ENCODE assay signal across 12 cellular contexts in genomic region chr9:127198587-127198986, GRCh38.
DNase-seq lines count a peak whose midpoint lies in the region; ATAC-seq and TF ChIP-seq lines count a peak whose summit lies in the region.
"Had no signal": no experiment of that assay in that cellular context is flagged by ENCODE, and none has a peak within 500 bp of the region (broad histone marks: within the 10 kb centered on the region; RNA-seq: fewer than 3 reads in every experiment).

No MANE protein-coding gene starts in this region.

- no peak overlapping the region for H3K9ac ChIP-seq in rectal smooth muscle tissue (ENCODE audit: low read length)

- no peak for TF ChIP-seq EP300 in gastroesophageal sphincter (IDR thresholded peaks at IDR 0.05)

- H3K4me1 ChIP-seq in left ventricle myocardium inferior (peaks cover 34% of the 10 kb centered on the region), gastroesophageal sphincter (peaks cover 0 to 56% (median 30%) of the 10 kb centered on the region in 3 donors), rectal smooth muscle tissue (ENCODE audit: control insufficient read depth, insufficient read depth, low read length) (peaks cover 23% of the 10 kb centered on the region)

- no peak overlapping the region for H3K4me3 Mint-ChIP-seq in activated CD8-positive, alpha-beta memory T cell treated with anti-CD3 and anti-CD28 coated beads, Interleukin-2, amount 10 ng/mL, durations not matched to agents 7 days and 5 days
- H3K4me3 Mint-ChIP-seq: activated naive CD4-positive, alpha-beta T cell treated with anti-CD3 and anti-CD28 coated beads, Interleukin-2, amount 50 U/mL, for 24 hours; dendritic cell treated with granulocyte-macrophage colony-stimulating factor and Interleukin-4, amounts not matched to agents 40 ng/mL and 50 ng/mL, for 4 days; type B pancreatic cell had no signal

- peaks cover 5% of the 10 kb centered on the region for H3K4me1 Mint-ChIP-seq in activated CD8-positive, alpha-beta memory T cell treated with anti-CD3 and anti-CD28 coated beads, Interleukin-2, amount 10 ng/mL, durations not matched to agents 7 days and 5 days

- H3K27ac ChIP-seq in left ventricle myocardium inferior (replicated peaks): peak overlapping the region; percentile 81
- H3K27ac ChIP-seq in gastroesophageal sphincter: peak overlapping the region in 3 of 4 donors; percentile 73 to 78 (median 73)
- peak overlapping the region; percentile 66 for H3K27ac ChIP-seq in rectal smooth muscle tissue (ENCODE audit: low read depth, low read length)
- H3K27ac ChIP-seq: epithelial cell of prostate had no signal

- H3K9me3 Mint-ChIP-seq in activated CD8-positive, alpha-beta memory T cell treated with anti-CD3 and anti-CD28 coated beads, Interleukin-2, amount 10 ng/mL, durations not matched to agents 7 days and 5 days (ENCODE audit: low read depth): no peaks in the 10 kb centered on the region
- H3K9me3 Mint-ChIP-seq: activated naive CD4-positive, alpha-beta T cell treated with anti-CD3 and anti-CD28 coated beads, Interleukin-2, amount 50 U/mL, for 24 hours; dendritic cell treated with granulocyte-macrophage colony-stimulating factor and Interleukin-4, amounts not matched to agents 40 ng/mL and 50 ng/mL, for 4 days; type B pancreatic cell had no signal

- no CpG with 5 or more reads among the region's 7 CpGs for WGBS in gastroesophageal sphincter (ENCODE audit: low coverage in 1 of 2), 2 donors

- TF ChIP-seq CTCF in left ventricle myocardium inferior (IDR thresholded peaks at IDR 0.05; ENCODE audit: borderline replicate concordance): no peak
- TF ChIP-seq CTCF in gastroesophageal sphincter (IDR thresholded peaks at IDR 0.05): no peak

- no peak overlapping the region for H3K4me3 ChIP-seq in left ventricle myocardium inferior
- H3K4me3 ChIP-seq in gastroesophageal sphincter: no peak overlapping the region
- no peak overlapping the region for H3K4me3 ChIP-seq in rectal smooth muscle tissue (ENCODE audit: low read length)

- DNase-seq in left ventricle myocardium inferior: peak; percentile 15
- DNase-seq in left ventricle myocardium superior: no peak
- DNase-seq in activated CD8-positive, alpha-beta memory T cell treated with anti-CD3 and anti-CD28 coated beads, Interleukin-2, amount 10 ng/mL, durations not matched to agents 7 days and 5 days: no peak
- no peak for DNase-seq in stimulated activated CD4-positive, alpha-beta T cell treated with anti-CD3 and anti-CD28 coated beads, Interleukin-4, amount 100 ng/mL, for 4 hours
- DNase-seq in GM19238 (ENCODE audit: insufficient read length, low spot score): no peak

- H3K36me3 ChIP-seq in left ventricle myocardium inferior (peaks cover 5% of the 10 kb centered on the region), gastroesophageal sphincter (peaks cover 0 to 5% of the 10 kb centered on the region in 2 donors), rectal smooth muscle tissue (ENCODE audit: control insufficient read depth, insufficient read depth, low read length) (no peaks in the 10 kb centered on the region)

- no peaks in the 10 kb centered on the region for H3K36me3 Mint-ChIP-seq in activated CD8-positive, alpha-beta memory T cell treated with anti-CD3 and anti-CD28 coated beads, Interleukin-2, amount 10 ng/mL, durations not matched to agents 7 days and 5 days
- H3K36me3 Mint-ChIP-seq: type B pancreatic cell had no signal

- intact Hi-C loops in left ventricle myocardium inferior (cut with micrococcal nuclease) (loop anchor here (2.0 kb wide), 1 partner anchor 258 kb away; no protein-coding TSS in a partner anchor), left ventricle myocardium superior (cut with micrococcal nuclease) (loop anchor here (2.0 to 5.0 kb wide), 2 partner anchors 234 to 256 kb away; no protein-coding TSS in a partner anchor)

- no peaks in the 10 kb centered on the region for H3K9me3 ChIP-seq in left ventricle myocardium inferior (replicated peaks)
- H3K9me3 ChIP-seq in gastroesophageal sphincter: no peaks in the 10 kb centered on the region

- no peaks in the 10 kb centered on the region for H3K27me3 Mint-ChIP-seq in activated CD8-positive, alpha-beta memory T cell treated with anti-CD3 and anti-CD28 coated beads, Interleukin-2, amount 10 ng/mL, durations not matched to agents 7 days and 5 days
- H3K27me3 Mint-ChIP-seq: type B pancreatic cell had no signal

- H3K27ac Mint-ChIP-seq in activated CD8-positive, alpha-beta memory T cell treated with anti-CD3 and anti-CD28 coated beads, Interleukin-2, amount 10 ng/mL, durations not matched to agents 7 days and 5 days: no peak overlapping the region
- H3K27ac Mint-ChIP-seq: activated naive CD4-positive, alpha-beta T cell treated with anti-CD3 and anti-CD28 coated beads, Interleukin-2, amount 50 U/mL, for 24 hours; dendritic cell treated with granulocyte-macrophage colony-stimulating factor and Interleukin-4, amounts not matched to agents 40 ng/mL and 50 ng/mL, for 4 days; type B pancreatic cell had no signal

- CTCF ChIA-PET in activated CD8-positive, alpha-beta memory T cell treated with anti-CD3 and anti-CD28 coated beads, Interleukin-2, amount 10 ng/mL, durations not matched to agents 7 days and 5 days (lab: Charles Lee): interaction anchor here (0.6 to 9.3 kb wide), 23 partner anchors 8 to 265 kb away, joined by 3 to 122 read pairs (median 4); no protein-coding TSS in a partner anchor

- no peak for TF ChIP-seq POLR2A in gastroesophageal sphincter (IDR thresholded peaks at IDR 0.05)

- H3K27me3 ChIP-seq in left ventricle myocardium inferior (ENCODE audit: low read depth) (no peaks in the 10 kb centered on the region), gastroesophageal sphincter (no peaks in the 10 kb centered on the region), rectal smooth muscle tissue (ENCODE audit: control insufficient read depth, insufficient read depth, low read length) (no peaks in the 10 kb centered on the region)

- ATAC-seq in left ventricle myocardium superior (no peak), gastroesophageal sphincter (no peak), HG03378 (IDR thresholded peaks at IDR 0.05; ENCODE audit: unreplicated experiment) (no peak)
- no peak for ATAC-seq in activated CD8-positive, alpha-beta memory T cell treated with anti-CD3 and anti-CD28 coated beads, Interleukin-2, amount 10 ng/mL, durations not matched to agents 7 days and 5 days
